Comparison of ENCODE assay signal across 1 cellular context in the genomic region with DNA sequence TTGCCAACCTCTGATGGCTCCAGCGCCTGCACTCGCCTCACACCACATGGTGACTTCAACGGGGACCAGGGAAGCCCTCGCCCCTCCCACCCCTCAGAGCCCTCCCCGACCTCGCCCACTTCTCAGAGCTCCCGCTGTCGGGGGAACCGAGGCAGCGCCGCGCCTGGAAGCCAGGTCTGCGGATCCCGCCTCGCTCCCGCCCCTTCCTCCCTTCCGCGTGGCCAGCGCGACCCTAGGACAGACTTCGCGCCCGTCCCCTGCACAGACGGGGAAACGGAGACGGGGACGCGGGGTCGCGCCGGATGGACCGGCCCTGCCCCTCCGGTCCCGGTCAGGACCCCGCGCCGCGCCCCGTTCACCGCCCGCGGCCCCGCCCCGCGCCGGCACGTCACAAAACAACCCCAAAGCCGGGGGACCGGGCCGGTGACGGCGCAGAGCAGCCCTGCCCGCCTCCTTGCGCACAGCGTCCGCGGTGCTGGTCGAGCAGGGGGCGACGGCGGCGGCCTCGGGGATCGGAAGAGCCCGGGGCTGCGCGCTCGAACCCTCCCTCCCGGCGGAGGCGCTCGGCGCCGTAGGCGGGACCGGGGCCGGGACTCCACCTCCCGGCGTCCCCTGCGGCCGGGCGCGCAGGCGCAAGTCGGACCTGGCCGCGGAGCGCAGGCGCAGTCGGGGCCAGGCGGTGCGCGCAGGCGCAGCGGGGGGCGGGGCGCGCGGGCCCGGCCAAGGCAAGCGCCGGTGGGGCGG.
A peak's percentile ranks its signal among the peaks of the same experiment; 100 is the strongest.
TF ChIP-seq lines count a peak whose summit lies in the region.

No MANE protein-coding gene starts in this region.

TF ChIP-seq in HepG2, 621 proteins besides CTCF, POLR2A, EP300 and RAD21 (continued from another document and continues in another):
- no peak for TF ChIP-seq BRD4 (CRISPR knock-in tag; IDR thresholded peaks at IDR 0.05)
- TF ChIP-seq, protein P1, sequence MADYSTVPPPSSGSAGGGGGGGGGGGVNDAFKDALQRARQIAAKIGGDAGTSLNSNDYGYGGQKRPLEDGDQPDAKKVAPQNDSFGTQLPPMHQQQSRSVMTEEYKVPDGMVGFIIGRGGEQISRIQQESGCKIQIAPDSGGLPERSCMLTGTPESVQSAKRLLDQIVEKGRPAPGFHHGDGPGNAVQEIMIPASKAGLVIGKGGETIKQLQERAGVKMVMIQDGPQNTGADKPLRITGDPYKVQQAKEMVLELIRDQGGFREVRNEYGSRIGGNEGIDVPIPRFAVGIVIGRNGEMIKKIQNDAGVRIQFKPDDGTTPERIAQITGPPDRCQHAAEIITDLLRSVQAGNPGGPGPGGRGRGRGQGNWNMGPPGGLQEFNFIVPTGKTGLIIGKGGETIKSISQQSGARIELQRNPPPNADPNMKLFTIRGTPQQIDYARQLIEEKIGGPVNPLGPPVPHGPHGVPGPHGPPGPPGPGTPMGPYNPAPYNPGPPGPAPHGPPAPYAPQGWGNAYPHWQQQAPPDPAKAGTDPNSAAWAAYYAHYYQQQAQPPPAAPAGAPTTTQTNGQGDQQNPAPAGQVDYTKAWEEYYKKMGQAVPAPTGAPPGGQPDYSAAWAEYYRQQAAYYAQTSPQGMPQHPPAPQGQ (CRISPR knock-in tag; IDR thresholded peaks at IDR 0.05; ENCODE audit: borderline replicate concordance) = no peak
- no peak for TF ChIP-seq KDM6A (CRISPR knock-in tag; IDR thresholded peaks at IDR 0.05; ENCODE audit: low read depth)
- TF ChIP-seq KMT2B (CRISPR knock-in tag; IDR thresholded peaks at IDR 0.05) = peak; percentile 54; the same call in 1 of the 2 replicates
- TF ChIP-seq YEATS2 (CRISPR knock-in tag; IDR thresholded peaks at IDR 0.05; ENCODE audit: borderline replicate concordance) = no peak
- no peak for TF ChIP-seq ZNF382 (CRISPR knock-in tag; IDR thresholded peaks at IDR 0.05; ENCODE audit: borderline replicate concordance)
- no peak for TF ChIP-seq ARID3A (IDR thresholded peaks at IDR 0.05; ENCODE audit: low read depth, low read length)
- no peak for TF ChIP-seq ATF7 (IDR thresholded peaks at IDR 0.05)
- TF ChIP-seq ATF7 (CRISPR knock-in tag; IDR thresholded peaks at IDR 0.05) = peak; percentile 16; the same call in 1 of the 2 replicates
- 0 out of 2 replicates have a peak, but pooled peaks have one; percentile 24 for TF ChIP-seq ZNF276 (CRISPR knock-in tag; IDR thresholded peaks at IDR 0.05; ENCODE audit: low read depth)
- peak; percentile 34 for TF ChIP-seq GABPA (IDR thresholded peaks at IDR 0.05; ENCODE audit: low read depth, low read length)
- 0 out of 2 replicates have a peak, but pooled peaks have one; percentile 30 for TF ChIP-seq GABPA (CRISPR knock-in tag; IDR thresholded peaks at IDR 0.05; ENCODE audit: low read depth)
- no peak for TF ChIP-seq STAT6 (CRISPR knock-in tag; IDR thresholded peaks at IDR 0.05; ENCODE audit: borderline replicate concordance)
- TF ChIP-seq SP140L (CRISPR knock-in tag; IDR thresholded peaks at IDR 0.05; ENCODE audit: borderline replicate concordance) = no peak
- TF ChIP-seq MXD1 (CRISPR knock-in tag; IDR thresholded peaks at IDR 0.05) = peak; percentile 70; the same call in 1 of the 2 replicates
- TF ChIP-seq CHCHD3 (CRISPR knock-in tag; IDR thresholded peaks at IDR 0.05) = 0 out of 2 replicates have a peak, but pooled peaks have one; percentile 37
- TF ChIP-seq ZFYVE20 (CRISPR knock-in tag; IDR thresholded peaks at IDR 0.05; ENCODE audit: borderline replicate concordance, low read depth) = no peak
- no peak for TF ChIP-seq KMT2A (CRISPR knock-in tag; IDR thresholded peaks at IDR 0.05)
- TF ChIP-seq TSC22D2 (CRISPR knock-in tag; IDR thresholded peaks at IDR 0.05; ENCODE audit: borderline replicate concordance) = no peak
- peak; percentile 24; the same call in 1 of the 2 replicates for TF ChIP-seq SRY (CRISPR knock-in tag; IDR thresholded peaks at IDR 0.05)
- no peak for TF ChIP-seq ZFP41 (CRISPR knock-in tag; IDR thresholded peaks at IDR 0.05; ENCODE audit: borderline replicate concordance)
- no peak for TF ChIP-seq MLLT10 (CRISPR knock-in tag; IDR thresholded peaks at IDR 0.05)
- no peak for TF ChIP-seq FOXO4 (CRISPR knock-in tag; conservative IDR thresholded peaks at IDR 0.05)
- TF ChIP-seq NFYB (CRISPR knock-in tag; IDR thresholded peaks at IDR 0.05) = no peak
- TF ChIP-seq DPF2 (CRISPR knock-in tag; IDR thresholded peaks at IDR 0.05; ENCODE audit: borderline replicate concordance, low read depth) = no peak; the same call in 1 of the 2 replicates
- TF ChIP-seq TAF1 (CRISPR knock-in tag; IDR thresholded peaks at IDR 0.05) = peak; percentile 44; the same call in 1 of the 2 replicates
- no peak for TF ChIP-seq FOXP1 (IDR thresholded peaks at IDR 0.05)
- no peak for TF ChIP-seq FOXP1 (CRISPR knock-in tag; IDR thresholded peaks at IDR 0.05)
- TF ChIP-seq ATM (IDR thresholded peaks at IDR 0.05; ENCODE audit: borderline replicate concordance) = no peak
- TF ChIP-seq, protein P2, sequence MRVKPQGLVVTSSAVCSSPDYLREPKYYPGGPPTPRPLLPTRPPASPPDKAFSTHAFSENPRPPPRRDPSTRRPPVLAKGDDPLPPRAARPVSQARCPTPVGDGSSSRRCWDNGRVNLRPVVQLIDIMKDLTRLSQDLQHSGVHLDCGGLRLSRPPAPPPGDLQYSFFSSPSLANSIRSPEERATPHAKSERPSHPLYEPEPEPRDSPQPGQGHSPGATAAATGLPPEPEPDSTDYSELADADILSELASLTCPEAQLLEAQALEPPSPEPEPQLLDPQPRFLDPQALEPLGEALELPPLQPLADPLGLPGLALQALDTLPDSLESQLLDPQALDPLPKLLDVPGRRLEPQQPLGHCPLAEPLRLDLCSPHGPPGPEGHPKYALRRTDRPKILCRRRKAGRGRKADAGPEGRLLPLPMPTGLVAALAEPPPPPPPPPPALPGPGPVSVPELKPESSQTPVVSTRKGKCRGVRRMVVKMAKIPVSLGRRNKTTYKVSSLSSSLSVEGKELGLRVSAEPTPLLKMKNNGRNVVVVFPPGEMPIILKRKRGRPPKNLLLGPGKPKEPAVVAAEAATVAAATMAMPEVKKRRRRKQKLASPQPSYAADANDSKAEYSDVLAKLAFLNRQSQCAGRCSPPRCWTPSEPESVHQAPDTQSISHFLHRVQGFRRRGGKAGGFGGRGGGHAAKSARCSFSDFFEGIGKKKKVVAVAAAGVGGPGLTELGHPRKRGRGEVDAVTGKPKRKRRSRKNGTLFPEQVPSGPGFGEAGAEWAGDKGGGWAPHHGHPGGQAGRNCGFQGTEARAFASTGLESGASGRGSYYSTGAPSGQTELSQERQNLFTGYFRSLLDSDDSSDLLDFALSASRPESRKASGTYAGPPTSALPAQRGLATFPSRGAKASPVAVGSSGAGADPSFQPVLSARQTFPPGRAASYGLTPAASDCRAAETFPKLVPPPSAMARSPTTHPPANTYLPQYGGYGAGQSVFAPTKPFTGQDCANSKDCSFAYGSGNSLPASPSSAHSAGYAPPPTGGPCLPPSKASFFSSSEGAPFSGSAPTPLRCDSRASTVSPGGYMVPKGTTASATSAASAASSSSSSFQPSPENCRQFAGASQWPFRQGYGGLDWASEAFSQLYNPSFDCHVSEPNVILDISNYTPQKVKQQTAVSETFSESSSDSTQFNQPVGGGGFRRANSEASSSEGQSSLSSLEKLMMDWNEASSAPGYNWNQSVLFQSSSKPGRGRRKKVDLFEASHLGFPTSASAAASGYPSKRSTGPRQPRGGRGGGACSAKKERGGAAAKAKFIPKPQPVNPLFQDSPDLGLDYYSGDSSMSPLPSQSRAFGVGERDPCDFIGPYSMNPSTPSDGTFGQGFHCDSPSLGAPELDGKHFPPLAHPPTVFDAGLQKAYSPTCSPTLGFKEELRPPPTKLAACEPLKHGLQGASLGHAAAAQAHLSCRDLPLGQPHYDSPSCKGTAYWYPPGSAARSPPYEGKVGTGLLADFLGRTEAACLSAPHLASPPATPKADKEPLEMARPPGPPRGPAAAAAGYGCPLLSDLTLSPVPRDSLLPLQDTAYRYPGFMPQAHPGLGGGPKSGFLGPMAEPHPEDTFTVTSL (CRISPR knock-in tag; IDR thresholded peaks at IDR 0.05; ENCODE audit: borderline replicate concordance) = no peak
- TF ChIP-seq, protein P3, sequence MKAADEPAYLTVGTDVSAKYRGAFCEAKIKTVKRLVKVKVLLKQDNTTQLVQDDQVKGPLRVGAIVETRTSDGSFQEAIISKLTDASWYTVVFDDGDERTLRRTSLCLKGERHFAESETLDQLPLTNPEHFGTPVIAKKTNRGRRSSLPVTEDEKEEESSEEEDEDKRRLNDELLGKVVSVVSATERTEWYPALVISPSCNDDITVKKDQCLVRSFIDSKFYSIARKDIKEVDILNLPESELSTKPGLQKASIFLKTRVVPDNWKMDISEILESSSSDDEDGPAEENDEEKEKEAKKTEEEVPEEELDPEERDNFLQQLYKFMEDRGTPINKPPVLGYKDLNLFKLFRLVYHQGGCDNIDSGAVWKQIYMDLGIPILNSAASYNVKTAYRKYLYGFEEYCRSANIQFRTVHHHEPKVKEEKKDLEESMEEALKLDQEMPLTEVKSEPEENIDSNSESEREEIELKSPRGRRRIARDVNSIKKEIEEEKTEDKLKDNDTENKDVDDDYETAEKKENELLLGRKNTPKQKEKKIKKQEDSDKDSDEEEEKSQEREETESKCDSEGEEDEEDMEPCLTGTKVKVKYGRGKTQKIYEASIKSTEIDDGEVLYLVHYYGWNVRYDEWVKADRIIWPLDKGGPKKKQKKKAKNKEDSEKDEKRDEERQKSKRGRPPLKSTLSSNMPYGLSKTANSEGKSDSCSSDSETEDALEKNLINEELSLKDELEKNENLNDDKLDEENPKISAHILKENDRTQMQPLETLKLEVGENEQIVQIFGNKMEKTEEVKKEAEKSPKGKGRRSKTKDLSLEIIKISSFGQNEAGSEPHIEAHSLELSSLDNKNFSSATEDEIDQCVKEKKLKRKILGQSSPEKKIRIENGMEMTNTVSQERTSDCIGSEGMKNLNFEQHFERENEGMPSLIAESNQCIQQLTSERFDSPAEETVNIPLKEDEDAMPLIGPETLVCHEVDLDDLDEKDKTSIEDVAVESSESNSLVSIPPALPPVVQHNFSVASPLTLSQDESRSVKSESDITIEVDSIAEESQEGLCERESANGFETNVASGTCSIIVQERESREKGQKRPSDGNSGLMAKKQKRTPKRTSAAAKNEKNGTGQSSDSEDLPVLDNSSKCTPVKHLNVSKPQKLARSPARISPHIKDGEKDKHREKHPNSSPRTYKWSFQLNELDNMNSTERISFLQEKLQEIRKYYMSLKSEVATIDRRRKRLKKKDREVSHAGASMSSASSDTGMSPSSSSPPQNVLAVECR (CRISPR knock-in tag; IDR thresholded peaks at IDR 0.05; ENCODE audit: borderline replicate concordance) = no peak; the same call in 1 of the 2 replicates
- TF ChIP-seq CREB3 (CRISPR knock-in tag; IDR thresholded peaks at IDR 0.05) = no peak
